Comparison of ENCODE assay signal across 12 cellular contexts in the genomic region with DNA sequence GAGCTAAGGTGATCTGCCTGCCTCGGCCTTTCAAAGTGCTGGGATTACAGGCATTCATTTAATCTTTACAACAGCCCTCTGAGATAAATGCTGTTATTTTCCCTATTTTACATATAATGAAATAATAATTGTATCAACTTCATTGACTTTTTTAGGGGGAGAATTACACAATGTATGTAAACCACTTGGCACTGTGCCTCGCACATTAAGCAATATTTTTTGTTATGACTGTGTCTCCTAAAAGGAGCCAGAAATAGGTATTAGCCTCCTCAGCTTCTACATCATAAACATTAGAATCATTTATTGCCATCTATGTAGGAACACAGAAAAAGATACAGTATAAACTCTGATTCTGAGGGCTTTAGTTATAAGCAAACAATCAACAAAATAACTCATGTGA. TPM values are rescaled to one million over a fixed set of nuclear protein-coding genes. Genes with fewer than 3 reads are reported as not detected.
A peak's percentile ranks its signal among the peaks of the same experiment; 100 is the strongest.
DNase-seq lines count a peak whose midpoint lies in the region; ATAC-seq, FAIRE-seq and TF ChIP-seq lines count a peak whose summit lies in the region.
"Had no signal": no experiment of that assay in that cellular context is flagged by ENCODE, and none has a peak within 500 bp of the region (broad histone marks: within the 10 kb centered on the region; RNA-seq: fewer than 3 reads in every experiment).

No MANE protein-coding gene starts in this region.

- no peaks in the 10 kb centered on the region for H3K36me3 ChIP-seq in GM23338 (ENCODE audit: insufficient read depth)

- no peak overlapping the region for H3K4me2 ChIP-seq in GM23338

- peaks cover 8% of the 10 kb centered on the region; the same call in 1 of the 2 replicates for H3F3A ChIP-seq in GM23338 (replicated peaks; ENCODE audit: low read depth)

- no peaks in the 10 kb centered on the region for H4K20me1 ChIP-seq in GM23338 (replicated peaks; ENCODE audit: insufficient read depth)

- H3K4me3 ChIP-seq in GM23338 (no peak overlapping the region), fibroblast of the aortic adventitia (ENCODE audit: low read depth, low read length) (no peak overlapping the region)

- POLR2A ChIA-PET in CD4-positive, alpha-beta T cell (lab: Charles Lee) = interaction anchor here (2.6 kb wide), 1 partner anchor 50 kb away, joined by 27 read pairs; the partner anchor contains the start of genes GART and SON

- H3K79me2 ChIP-seq in GM23338 (replicated peaks; ENCODE audit: insufficient read depth) = peaks cover 5% of the 10 kb centered on the region; the same call in 1 of the 2 replicates

- intact Hi-C loops in CD4-positive, alpha-beta T cell (cut with DNase I, micrococcal nuclease) = loop anchor here in 1 of 2 experiments (5.0 kb wide), 2 partner anchors 95 to 150 kb away; partner anchors contain the start of genes CRYZL1, DONSON and ITSN1

- peaks cover 13% of the 10 kb centered on the region for H3K4me1 Mint-ChIP-seq in CD4-positive, alpha-beta T cell (ENCODE audit: low read depth)
- H3K4me1 Mint-ChIP-seq in GM23338 (peaks cover 17% of the 10 kb centered on the region), T-helper 17 cell (peaks cover 8% of the 10 kb centered on the region)
- H3K4me1 Mint-ChIP-seq in stimulated activated memory B cell treated with anti-CD40 and anti-IgM and Interleukin-4, amounts not matched to agents 10 μg/mL and 1 μg/mL and 100 μg/mL, for 72 hours = peaks cover 4% of the 10 kb centered on the region

- TF ChIP-seq CTCF in CD4-positive, alpha-beta T cell (IDR thresholded peaks at IDR 0.05) = no peak
- TF ChIP-seq CTCF in GM23338 (conservative IDR thresholded peaks at IDR 0.05; ENCODE audit: low read depth in 2 of 2) (no peak), fibroblast of the aortic adventitia (IDR thresholded peaks at IDR 0.05; ENCODE audit: insufficient read depth, low read length) (no peak)

- H3K27me3 Mint-ChIP-seq in CD4-positive, alpha-beta T cell = no peaks in the 10 kb centered on the region
- H3K27me3 Mint-ChIP-seq in GM23338 (ENCODE audit: insufficient read depth, low read depth, poor library complexity) = peaks cover 11% of the 10 kb centered on the region
- peaks cover 6% of the 10 kb centered on the region for H3K27me3 Mint-ChIP-seq in T-helper 17 cell
- no peaks in the 10 kb centered on the region for H3K27me3 Mint-ChIP-seq in stimulated activated memory B cell treated with anti-CD40 and anti-IgM and Interleukin-4, amounts not matched to agents 10 μg/mL and 1 μg/mL and 100 μg/mL, for 72 hours

- H3K4me1 ChIP-seq in GM23338 (ENCODE audit: insufficient read depth) = peaks cover 5% of the 10 kb centered on the region

- H3K27me3 ChIP-seq in CD4-positive, alpha-beta T cell (ENCODE audit: control insufficient read depth, insufficient read depth, low read length) = no peaks in the 10 kb centered on the region
- H3K27me3 ChIP-seq in GM23338 (ENCODE audit: insufficient read depth) = no peaks in the 10 kb centered on the region
- H3K27me3 ChIP-seq: hepatocyte had no signal

- no peak for ATAC-seq in CD4-positive, alpha-beta T cell (ENCODE audit: poor library complexity)
- ATAC-seq in GM23338 (no peak), T-helper 17 cell (no peak), HG03520 (IDR thresholded peaks at IDR 0.05; ENCODE audit: unreplicated experiment) (no peak)
- no peak for ATAC-seq in stimulated activated memory B cell treated with anti-CD40 and anti-IgM and Interleukin-4, amounts not matched to agents 10 μg/mL and 1 μg/mL and 100 μg/mL, for 72 hours

- FAIRE-seq in urothelium cell line (lab: Jason Lieb, UNC) = no peak
- FAIRE-seq: GM12878 had no signal

- no peaks in the 10 kb centered on the region for H3K9me3 Mint-ChIP-seq in CD4-positive, alpha-beta T cell
- H3K9me3 Mint-ChIP-seq in GM23338 = no peaks in the 10 kb centered on the region
- no peaks in the 10 kb centered on the region for H3K9me3 Mint-ChIP-seq in stimulated activated memory B cell treated with anti-CD40 and anti-IgM and Interleukin-4, amounts not matched to agents 10 μg/mL and 1 μg/mL and 100 μg/mL, for 72 hours
- H3K9me3 Mint-ChIP-seq: activated naive CD4-positive, alpha-beta T cell treated with anti-CD3 and anti-CD28 coated beads, Interleukin-2, amount 50 U/mL, for 72 hours had no signal

- no peaks in the 10 kb centered on the region for H3K9me2 ChIP-seq in GM23338 (ENCODE audit: insufficient read depth)

- H3K36me3 Mint-ChIP-seq in CD4-positive, alpha-beta T cell (ENCODE audit: low read depth) = peaks cover 8% of the 10 kb centered on the region
- H3K36me3 Mint-ChIP-seq in GM23338 (ENCODE audit: low read depth) = peaks cover 10% of the 10 kb centered on the region; the same call in 1 of the 3 replicates
- H3K36me3 Mint-ChIP-seq in T-helper 17 cell (ENCODE audit: low read depth) = peaks cover 3% of the 10 kb centered on the region
- H3K36me3 Mint-ChIP-seq in stimulated activated memory B cell treated with anti-CD40 and anti-IgM and Interleukin-4, amounts not matched to agents 10 μg/mL and 1 μg/mL and 100 μg/mL, for 72 hours = peaks cover 5% of the 10 kb centered on the region

- H3K27ac ChIP-seq in CD4-positive, alpha-beta T cell (ENCODE audit: low read depth, low read length) = no peak overlapping the region
- no peak overlapping the region for H3K27ac ChIP-seq in GM23338 (ENCODE audit: low read depth)

- CTCF ChIA-PET in CD4-positive, alpha-beta T cell (lab: Charles Lee) = interaction anchor here (0.7 to 4.3 kb wide), 2 partner anchors 12 to 1216 kb away, joined by 3 to 46 read pairs; partner anchors contain the start of gene TMEM50B

- no peaks in the 10 kb centered on the region for H3K9me3 ChIP-seq in CD4-positive, alpha-beta T cell (ENCODE audit: control insufficient read depth, low read length)
- H3K9me3 ChIP-seq in T-helper 17 cell (ENCODE audit: control insufficient read depth, low read length, poor library complexity, severe bottlenecking) = no peaks in the 10 kb centered on the region

- H3K4me3 Mint-ChIP-seq in CD4-positive, alpha-beta T cell = peak overlapping the region; percentile 51
- peak overlapping the region; percentile 86; the same call in 2 of the 3 replicates for H3K4me3 Mint-ChIP-seq in GM23338
- H3K4me3 Mint-ChIP-seq in T-helper 17 cell = peak overlapping the region; percentile 69
- H3K4me3 Mint-ChIP-seq in stimulated activated memory B cell treated with anti-CD40 and anti-IgM and Interleukin-4, amounts not matched to agents 10 μg/mL and 1 μg/mL and 100 μg/mL, for 72 hours = no peak overlapping the region

- DNase-seq in CD4-positive, alpha-beta T cell = no peak
- DNase-seq in GM23338 (ENCODE audit: low spot score) (no peak), T-helper 17 cell (no peak), fibroblast of the aortic adventitia (ENCODE audit: low read depth) (peak; percentile 60), urothelium cell line (ENCODE audit: low spot score) (no peak), NCI-H1105 (lab: John Stamatoyannopoulos, UW) (no peak)
- DNase-seq: activated CD4-positive, alpha-beta T cell treated with anti-CD3 and anti-CD28 coated beads for 1 hour had no signal

- no peak overlapping the region for H2AFZ ChIP-seq in GM23338

- no peak overlapping the region for H3K27ac Mint-ChIP-seq in CD4-positive, alpha-beta T cell
- H3K27ac Mint-ChIP-seq in GM23338 (no peak overlapping the region), T-helper 17 cell (peak overlapping the region; percentile 93)
- no peak overlapping the region for H3K27ac Mint-ChIP-seq in stimulated activated memory B cell treated with anti-CD40 and anti-IgM and Interleukin-4, amounts not matched to agents 10 μg/mL and 1 μg/mL and 100 μg/mL, for 72 hours

TF ChIP-seq in GM23338, 12 proteins besides CTCF, POLR2A, EP300 and RAD21 (continues in another document):
- TF ChIP-seq ETS1 (IDR thresholded peaks at IDR 0.05) = no peak
- TF ChIP-seq ZNF331 (CRISPR knock-in tag; IDR thresholded peaks at IDR 0.05; ENCODE audit: low read depth) = no peak
- no peak for TF ChIP-seq CREB1 (CRISPR knock-in tag; IDR thresholded peaks at IDR 0.05; ENCODE audit: low read depth)
- no peak for TF ChIP-seq JUNB (IDR thresholded peaks at IDR 0.05; ENCODE audit: unreplicated experiment)
- no peak for TF ChIP-seq NANOG (IDR thresholded peaks at IDR 0.05; ENCODE audit: borderline replicate concordance)
- no peak for TF ChIP-seq STAT1 (IDR thresholded peaks at IDR 0.05; ENCODE audit: unreplicated experiment)

RNA-seq across cellular contexts. Expression of gene DNAJC28, which starts 1.1 kb away (rescaled TPM):
- total RNA-seq in CD4-positive, alpha-beta T cell = not detected
- total RNA-seq in GM23338 (2014; rRNA removed; shearing (Covaris generic)) = 2.5 and 5.0 TPM in 2 replicates
- polyA plus RNA-seq in GM23338 (2016; fragmentation: Nextera tagmentation; extraction: Ambion mirVana) = 3.8 and 6.6 TPM in 2 replicates
- total RNA-seq in T-helper 17 cell (under 1 TPM in 1 of 2 donors, not detected in 1; 0.47 TPM), fibroblast of the aortic adventitia (ENCODE audit: low replicate concordance) (2.7 and 3.7 TPM in 2 replicates)

RNA-seq across cellular contexts. Expression of gene TMEM50B, which starts 12.8 kb away (rescaled TPM):
- 10 to 100 TPM; 38.4 to 40.3 TPM for total RNA-seq in CD4-positive, alpha-beta T cell
- 19.1 and 25.1 TPM in 2 replicates for total RNA-seq in GM23338 (2014; rRNA removed; shearing (Covaris generic))
- polyA plus RNA-seq in GM23338 (2016; fragmentation: Nextera tagmentation; extraction: Ambion mirVana) = 26.1 and 27.6 TPM in 2 replicates
- total RNA-seq in T-helper 17 cell (10 to 100 TPM; 41.7 to 60.3 TPM), fibroblast of the aortic adventitia (ENCODE audit: low replicate concordance) (28.7 and 33.4 TPM in 2 replicates)

RNA-seq across cellular contexts. Expression of gene GART, which starts 49.3 kb away (rescaled TPM):
- total RNA-seq in CD4-positive, alpha-beta T cell = 10 to 100 TPM; 21.8 to 25.5 TPM
- 224 and 270 TPM in 2 replicates for total RNA-seq in GM23338 (2014; rRNA removed; shearing (Covaris generic))
- polyA plus RNA-seq in GM23338 (2016; fragmentation: Nextera tagmentation; extraction: Ambion mirVana) = 86.3 and 87.6 TPM in 2 replicates
- 10 to 100 TPM; 40.0 to 44.8 TPM for total RNA-seq in T-helper 17 cell
- total RNA-seq in fibroblast of the aortic adventitia (ENCODE audit: low replicate concordance) = 75.4 and 104 TPM in 2 replicates

RNA-seq across cellular contexts. Expression of gene SON, which starts 50.3 kb away (rescaled TPM):
- 100 to 1,000 TPM; 420 to 438 TPM for total RNA-seq in CD4-positive, alpha-beta T cell
- 361 and 362 TPM in 2 replicates for total RNA-seq in GM23338 (2014; rRNA removed; shearing (Covaris generic))
- 1,421 and 1,477 TPM in 2 replicates for polyA plus RNA-seq in GM23338 (2016; fragmentation: Nextera tagmentation; extraction: Ambion mirVana)
- 100 to 1,000 TPM; 324 to 380 TPM for total RNA-seq in T-helper 17 cell
- total RNA-seq in fibroblast of the aortic adventitia (ENCODE audit: low replicate concordance) = 138 and 178 TPM in 2 replicates
